13 cellular contexts compared by ENCODE assay signal in the genomic region with DNA sequence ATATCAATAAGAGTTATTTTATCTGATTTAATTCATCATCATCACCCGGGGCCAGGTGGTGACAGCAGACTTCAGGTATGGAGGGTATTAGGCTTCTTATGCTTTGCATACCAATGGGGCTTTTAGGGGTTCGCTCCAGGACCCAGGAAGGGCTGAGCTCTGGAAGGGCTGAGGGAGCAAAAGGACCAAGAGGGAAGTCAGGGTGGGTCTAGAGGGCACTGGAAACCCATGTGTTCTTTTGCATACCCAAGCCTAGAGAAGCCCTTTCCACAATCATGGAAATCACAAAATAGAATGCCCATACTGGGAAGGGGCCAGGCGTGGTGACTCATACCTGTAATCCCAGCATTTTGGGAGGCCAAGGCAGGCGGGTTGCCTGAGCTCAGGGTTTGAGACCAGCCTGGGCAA. TPM values are rescaled to one million over a fixed set of nuclear protein-coding genes. Genes with fewer than 3 reads are reported as not detected.
DNase-seq lines count a peak whose midpoint lies in the region; ATAC-seq, FAIRE-seq and TF ChIP-seq lines count a peak whose summit lies in the region.
"Had no signal": no experiment of that assay in that cellular context is flagged by ENCODE, and none has a peak within 500 bp of the region (broad histone marks: within the 10 kb centered on the region; RNA-seq: fewer than 3 reads in every experiment).

No MANE protein-coding gene starts in this region.

- DNase-seq in GM23338 (ENCODE audit: low spot score) (peak; percentile 85), astrocyte (ENCODE audit: low read depth) (no peak), smooth muscle cell (lab: John Stamatoyannopoulos, UW; ENCODE audit: unreplicated experiment) (no peak), NCI-H2081 (lab: John Stamatoyannopoulos, UW) (no peak), NCI-H1105 treated with DMSO at 0.1 percent for 48 hours (lab: John Stamatoyannopoulos, UW) (no peak)
- DNase-seq in activated T-cell treated with anti-CD3 and anti-CD28 coated beads, Interleukin-2, amount 50 U/mL, for 1 hour = no peak
- DNase-seq: activated CD8-positive, alpha-beta T cell treated with anti-CD3 and anti-CD28 coated beads, Interleukin-2, amount 10 ng/mL, durations not matched to agents 7 days and 5 days; activated naive CD8-positive, alpha-beta T cell treated with anti-CD3 and anti-CD28 coated beads, Interleukin-2, amount 50 U/mL, for 24 hours; C1 segment of cervical spinal cord; NCI-H526 treated with DMSO at 0.1 percent for 48 hours had no signal

- ATAC-seq in GM23338 (peak; percentile 78), GM19463 (IDR thresholded peaks at IDR 0.05; ENCODE audit: unreplicated experiment) (no peak)
- ATAC-seq: activated CD8-positive, alpha-beta T cell treated with anti-CD3 and anti-CD28 coated beads, Interleukin-2, amount 10 ng/mL, durations not matched to agents 7 days and 5 days; activated naive CD8-positive, alpha-beta T cell treated with anti-CD3 and anti-CD28 coated beads, Interleukin-2, amount 50 U/mL, for 24 hours had no signal

- H3K36me3 Mint-ChIP-seq in GM23338 (ENCODE audit: low read depth) = no peaks in the 10 kb centered on the region
- no peaks in the 10 kb centered on the region for H3K36me3 Mint-ChIP-seq in astrocyte (ENCODE audit: low read depth, unreplicated experiment)

- H3K9me3 Mint-ChIP-seq in GM23338 (no peaks in the 10 kb centered on the region; the same call in 2 of the 3 replicates), astrocyte (ENCODE audit: unreplicated experiment) (no peaks in the 10 kb centered on the region)
- H3K9me3 Mint-ChIP-seq: activated naive CD8-positive, alpha-beta T cell treated with anti-CD3 and anti-CD28 coated beads, Interleukin-2, amount 50 U/mL, for 24 hours had no signal

- no peak for FAIRE-seq in astrocyte (lab: Jason Lieb, UNC)

- H3K27me3 Mint-ChIP-seq in GM23338 (ENCODE audit: insufficient read depth, low read depth, poor library complexity) (peaks cover 19% of the 10 kb centered on the region), astrocyte (ENCODE audit: low read depth, unreplicated experiment) (no peaks in the 10 kb centered on the region)
- H3K27me3 Mint-ChIP-seq: activated naive CD8-positive, alpha-beta T cell treated with anti-CD3 and anti-CD28 coated beads, Interleukin-2, amount 50 U/mL, for 24 hours had no signal

- H3K9me3 ChIP-seq in astrocyte (ENCODE audit: insufficient read depth, low read depth, low read length) = no peaks in the 10 kb centered on the region
- H3K9me3 ChIP-seq in iPS-20b (ENCODE audit: insufficient read depth, low read depth, low read length) = no peaks in the 10 kb centered on the region
- no peaks in the 10 kb centered on the region for H3K9me3 ChIP-seq in smooth muscle cell (replicated peaks; ENCODE audit: low read depth)
- H3K9me3 ChIP-seq: HAP-1 had no signal

- H3K4me3 Mint-ChIP-seq in GM23338 (peak overlapping the region; percentile 58; the same call in 2 of the 3 replicates), astrocyte (ENCODE audit: unreplicated experiment) (no peak overlapping the region)
- H3K4me3 Mint-ChIP-seq: activated CD8-positive, alpha-beta T cell treated with anti-CD3 and anti-CD28 coated beads, Interleukin-2, amount 10 ng/mL, durations not matched to agents 7 days and 5 days; activated naive CD8-positive, alpha-beta T cell treated with anti-CD3 and anti-CD28 coated beads, Interleukin-2, amount 50 U/mL, for 24 hours had no signal

- H3K27ac ChIP-seq in GM23338 (ENCODE audit: low read depth) (peak overlapping the region; percentile 99), astrocyte (ENCODE audit: low read depth, low read length) (peak overlapping the region; percentile 40), iPS-20b (ENCODE audit: low read length) (peak overlapping the region; percentile 94), smooth muscle cell (ENCODE audit: low read depth) (peak overlapping the region; percentile 61)

- 64% methylated on average over 4 of the region's 4 CpGs for WGBS in smooth muscle cell (ENCODE audit: low lambda C conversion rate)

- H3K79me2 ChIP-seq in GM23338 (replicated peaks; ENCODE audit: insufficient read depth) (no peaks in the 10 kb centered on the region), astrocyte (ENCODE audit: insufficient read depth, low read length) (no peaks in the 10 kb centered on the region), smooth muscle cell (ENCODE audit: low read depth) (no peaks in the 10 kb centered on the region)

- TF ChIP-seq CTCF in GM23338 (conservative IDR thresholded peaks at IDR 0.05; ENCODE audit: low read depth in 2 of 2) (no peak), astrocyte (IDR thresholded peaks at IDR 0.05; ENCODE audit: insufficient read depth, low read depth, low read length) (no peak), smooth muscle cell (IDR thresholded peaks at IDR 0.05; ENCODE audit: borderline replicate concordance, insufficient read depth, poor library complexity, severe bottlenecking) (no peak)

- H3K4me1 Mint-ChIP-seq in GM23338 (peaks cover 60% of the 10 kb centered on the region), astrocyte (ENCODE audit: low read depth, unreplicated experiment) (peaks cover 26% of the 10 kb centered on the region)

- H3K9ac ChIP-seq in astrocyte (ENCODE audit: low read length) (peak overlapping the region; percentile 4), iPS-20b (ENCODE audit: low read depth, low read length) (peak overlapping the region; percentile 83), smooth muscle cell (ENCODE audit: low read depth) (no peak overlapping the region)

- no peaks in the 10 kb centered on the region for H4K20me1 ChIP-seq in GM23338 (replicated peaks; ENCODE audit: insufficient read depth)
- no peaks in the 10 kb centered on the region for H4K20me1 ChIP-seq in astrocyte (ENCODE audit: insufficient read depth, low read length)
- no peaks in the 10 kb centered on the region for H4K20me1 ChIP-seq in smooth muscle cell (ENCODE audit: low read depth)

- H3K27me3 ChIP-seq in GM23338 (ENCODE audit: insufficient read depth) = no peaks in the 10 kb centered on the region
- no peaks in the 10 kb centered on the region for H3K27me3 ChIP-seq in astrocyte (ENCODE audit: insufficient read depth, low read length)
- no peaks in the 10 kb centered on the region for H3K27me3 ChIP-seq in iPS-20b (ENCODE audit: insufficient read depth, low read length)
- H3K27me3 ChIP-seq in smooth muscle cell (ENCODE audit: low read depth) = no peaks in the 10 kb centered on the region

- H3K4me2 ChIP-seq in GM23338 (peak overlapping the region; percentile 50), astrocyte (ENCODE audit: low read length) (peak overlapping the region; percentile 78), smooth muscle cell (peak overlapping the region; percentile 3)

- H3F3A ChIP-seq in GM23338 (replicated peaks; ENCODE audit: low read depth) (peaks cover 10% of the 10 kb centered on the region), smooth muscle cell (ENCODE audit: low read depth) (peaks cover 14% of the 10 kb centered on the region)

- H3K27ac Mint-ChIP-seq in GM23338 (peak overlapping the region; percentile 100), astrocyte (ENCODE audit: unreplicated experiment) (peak overlapping the region; percentile 96)
- H3K27ac Mint-ChIP-seq: activated CD8-positive, alpha-beta T cell treated with anti-CD3 and anti-CD28 coated beads, Interleukin-2, amount 10 ng/mL, durations not matched to agents 7 days and 5 days had no signal

- H3K9me2 ChIP-seq in GM23338 (ENCODE audit: insufficient read depth) = no peaks in the 10 kb centered on the region

- H3K36me3 ChIP-seq in GM23338 (ENCODE audit: insufficient read depth) (no peaks in the 10 kb centered on the region), astrocyte (ENCODE audit: insufficient read depth, low read length) (no peaks in the 10 kb centered on the region), iPS-20b (ENCODE audit: insufficient read depth, low read depth, low read length) (no peaks in the 10 kb centered on the region), smooth muscle cell (ENCODE audit: low read depth) (no peaks in the 10 kb centered on the region)
- H3K36me3 ChIP-seq: HAP-1 had no signal

- peaks cover 30% of the 10 kb centered on the region for H3K4me1 ChIP-seq in GM23338 (ENCODE audit: insufficient read depth)
- H3K4me1 ChIP-seq in astrocyte (ENCODE audit: insufficient read depth, low read length) = peaks cover 33% of the 10 kb centered on the region
- peaks cover 36% of the 10 kb centered on the region for H3K4me1 ChIP-seq in iPS-20b (ENCODE audit: insufficient read depth, low read length)
- H3K4me1 ChIP-seq in smooth muscle cell (ENCODE audit: low read depth) = peaks cover 29% of the 10 kb centered on the region

- H2AFZ ChIP-seq in GM23338 = no peak overlapping the region
- H2AFZ ChIP-seq in astrocyte (ENCODE audit: low read depth, low read length) = no peak overlapping the region
- H2AFZ ChIP-seq in smooth muscle cell (ENCODE audit: low read depth) = no peak overlapping the region

- H3K4me3 ChIP-seq in GM23338 (0 out of 2 replicates have a peak overlapping the region, but pooled peaks have one; percentile 1), astrocyte (ENCODE audit: insufficient read depth, low read depth, low read length) (no peak overlapping the region), iPS-20b (ENCODE audit: low read length) (peak overlapping the region; percentile 22; the same call in 1 of the 2 replicates), smooth muscle cell (no peak overlapping the region)
- H3K4me3 ChIP-seq: HAP-1 had no signal

TF ChIP-seq in GM23338, 12 proteins besides CTCF, POLR2A, EP300 and RAD21 (continues in another document):
- TF ChIP-seq NANOG (IDR thresholded peaks at IDR 0.05; ENCODE audit: borderline replicate concordance) (0 out of 2 replicates have a peak, but pooled peaks have one; percentile 14), STAT1 (IDR thresholded peaks at IDR 0.05; ENCODE audit: unreplicated experiment) (no peak), ZNF114 (CRISPR knock-in tag; IDR thresholded peaks at IDR 0.05) (no peak), POLR2AphosphoS5 (IDR thresholded peaks at IDR 0.05; ENCODE audit: low read depth) (peak; percentile 49)

RNA-seq across cellular contexts. Expression of a gene that starts 30.9 kb away (rescaled TPM):
- total RNA-seq in GM23338 (2014; rRNA removed; shearing (Covaris generic)) = 234 and 254 TPM in 2 replicates
- 58.0 and 60.7 TPM in 2 replicates for polyA plus RNA-seq in GM23338 (2016; fragmentation: Nextera tagmentation; extraction: Ambion mirVana)
- 469 and 474 TPM in 2 replicates for total RNA-seq in astrocyte
- 187 and 190 TPM in 2 replicates for total RNA-seq in smooth muscle cell
- 128 TPM in 2 replicates for polyA plus RNA-seq in smooth muscle cell

RNA-seq across cellular contexts. Expression of a gene that starts 56.1 kb away (rescaled TPM):
- total RNA-seq in GM23338 (2014; rRNA removed; shearing (Covaris generic)) = 13.3 and 14.5 TPM in 2 replicates
- polyA plus RNA-seq in GM23338 (2016; fragmentation: Nextera tagmentation; extraction: Ambion mirVana) (17.5 and 18.0 TPM in 2 replicates), smooth muscle cell (9.2 and 28.9 TPM in 2 replicates)
- total RNA-seq in astrocyte (81.2 and 90.2 TPM in 2 replicates), smooth muscle cell (4.1 and 10.7 TPM in 2 replicates)

Comparison
In these comparisons a context has a peak if more than half of its experiments do, and no peak if none do; other contexts are left out.
1. H3K27ac ChIP-seq: peak in every context shown above with its lines; median percentile 99 in GM23338; 94 in iPS-20b; 61 in smooth muscle cell; 40 in astrocyte.
2. H3K4me2 ChIP-seq: peak in every context shown above with its lines; median percentile 78 in astrocyte; 50 in GM23338; 3 in smooth muscle cell.
3. H3K4me3 ChIP-seq: peak in GM23338 (single experiment) and iPS-20b (single experiment); none in astrocyte (single experiment) and smooth muscle cell (single experiment).